20 cellular contexts compared by ENCODE assay signal in the genomic region with DNA sequence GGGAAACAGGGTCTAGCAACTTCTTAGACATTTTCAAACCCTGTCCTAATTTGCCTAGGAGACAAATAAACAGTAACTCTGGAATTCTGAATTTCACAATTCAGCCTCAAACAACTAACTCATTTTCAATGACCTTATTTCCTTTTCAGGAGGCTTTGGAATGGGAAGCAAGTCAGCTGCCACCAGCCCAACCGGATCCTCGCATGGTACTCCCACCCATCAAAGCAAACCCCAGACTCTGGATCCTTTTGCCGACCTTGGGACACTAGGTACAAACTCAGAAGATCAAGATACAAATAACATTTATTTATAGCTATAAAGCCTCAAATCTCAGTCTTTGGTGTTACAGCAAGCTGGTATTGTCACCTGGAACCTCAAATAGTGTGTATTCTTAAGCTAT.
"Had no signal": no experiment of that assay in that cellular context is flagged by ENCODE, and none has a peak within 500 bp of the region (broad histone marks: within the 10 kb centered on the region; RNA-seq: fewer than 3 reads in every experiment).

No MANE protein-coding gene starts in this region.

- H3K27ac ChIP-seq: epithelial cell of prostate, gastrocnemius medialis, left lung, pancreas, sigmoid colon, thoracic aorta, tibial nerve, upper lobe of left lung, uterus had no signal

- DNase-seq: cerebellar nuclear complex; effector CD8-positive, alpha-beta T cell; endodermal cell; foreskin fibroblast; gastrocnemius medialis; kidney; left cardiac atrium; left lung; natural killer cell; occipital lobe; pancreas; sigmoid colon; stimulated activated CD4-positive, alpha-beta T cell treated with anti-CD3 and anti-CD28 coated beads, Interleukin-2, amount 100 ng/mL, for 24 hours; stimulated activated CD4-positive, alpha-beta T cell treated with anti-CD3 and anti-CD28 coated beads, Interleukin-4, amount 100 ng/mL, for 24 hours; stimulated activated naive CD8-positive, alpha-beta T cell treated with anti-CD3 and anti-CD28 coated beads, Interleukin-15, Interleukin-2, amounts not matched to agents 100 U/mL and 50 U/mL, for 24 hours; upper lobe of left lung; uterus had no signal
